ENCODE assay signal across 8 cellular contexts in the genomic region with DNA sequence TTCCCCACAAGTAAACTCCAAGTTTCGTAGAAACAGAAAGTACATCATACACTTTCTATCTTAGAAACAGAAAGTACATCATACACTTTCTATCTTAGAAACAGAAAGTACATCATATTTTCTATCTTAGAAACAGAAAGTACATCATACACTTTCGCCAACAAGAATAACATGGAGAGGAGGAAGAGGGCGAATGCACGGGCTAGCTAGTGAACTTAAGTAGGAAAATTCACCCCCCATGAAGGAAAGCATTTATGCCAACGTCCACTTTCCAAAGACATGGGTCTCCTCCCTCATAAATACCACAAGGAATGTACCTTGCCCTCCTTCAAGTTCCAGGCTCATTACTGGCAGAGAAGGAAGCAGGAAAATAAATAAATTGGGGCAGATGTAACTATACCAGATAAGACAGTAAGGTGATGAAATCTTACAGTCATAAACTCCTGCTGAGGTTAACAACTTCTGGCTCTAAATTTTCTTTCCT.
A peak's percentile ranks its signal among the peaks of the same experiment; 100 is the strongest.
DNase-seq lines count a peak whose midpoint lies in the region; ATAC-seq and TF ChIP-seq lines count a peak whose summit lies in the region.

No MANE protein-coding gene starts in this region.

- ATAC-seq in GM19455 (IDR thresholded peaks at IDR 0.05; ENCODE audit: unreplicated experiment) = peak; percentile 92
- peak; percentile 85 for ATAC-seq in HG03439 (IDR thresholded peaks at IDR 0.05; ENCODE audit: unreplicated experiment)

- no peak overlapping the region for H3K27ac Mint-ChIP-seq in mesothelial cell of epicardium

- H3K4me3 ChIP-seq in coronary artery = peak overlapping the region; percentile 26

- DNase-seq in Daoy (ENCODE audit: low read depth) (peak; percentile 45), coronary artery (ENCODE audit: low spot score) (no peak), mesothelial cell of epicardium (ENCODE audit: low spot score in 2 of 2, unreplicated experiment in 2 of 2) (no peak), NCI-H345 (lab: John Stamatoyannopoulos, UW) (no peak), NCI-H446 treated with DMSO at 0.1 percent for 48 hours (lab: John Stamatoyannopoulos, UW) (no peak)
- DNase-seq in stimulated activated naive CD4-positive, alpha-beta T cell treated with Interleukin-2 at 50 U/mL for 16 hours (lab: John Stamatoyannopoulos, UW) = no peak

- TF ChIP-seq CTCF in coronary artery (IDR thresholded peaks at IDR 0.05) = no peak
- no peak for TF ChIP-seq CTCF in mesothelial cell of epicardium (IDR thresholded peaks at IDR 0.05; ENCODE audit: unreplicated experiment)

- no peaks in the 10 kb centered on the region for H3K36me3 Mint-ChIP-seq in mesothelial cell of epicardium

- peaks cover 45% of the 10 kb centered on the region for H3K27me3 Mint-ChIP-seq in mesothelial cell of epicardium (ENCODE audit: low read depth)

- peaks cover 7% of the 10 kb centered on the region for H3K9me3 Mint-ChIP-seq in mesothelial cell of epicardium

- no peaks in the 10 kb centered on the region for H3K4me1 Mint-ChIP-seq in mesothelial cell of epicardium

- no peak overlapping the region for H3K4me3 Mint-ChIP-seq in mesothelial cell of epicardium

- peak overlapping the region in 1 of 2 donors; percentile 58 for H3K27ac ChIP-seq in coronary artery
